Comparison of ENCODE assay signal across 27 cellular contexts in the genomic region with DNA sequence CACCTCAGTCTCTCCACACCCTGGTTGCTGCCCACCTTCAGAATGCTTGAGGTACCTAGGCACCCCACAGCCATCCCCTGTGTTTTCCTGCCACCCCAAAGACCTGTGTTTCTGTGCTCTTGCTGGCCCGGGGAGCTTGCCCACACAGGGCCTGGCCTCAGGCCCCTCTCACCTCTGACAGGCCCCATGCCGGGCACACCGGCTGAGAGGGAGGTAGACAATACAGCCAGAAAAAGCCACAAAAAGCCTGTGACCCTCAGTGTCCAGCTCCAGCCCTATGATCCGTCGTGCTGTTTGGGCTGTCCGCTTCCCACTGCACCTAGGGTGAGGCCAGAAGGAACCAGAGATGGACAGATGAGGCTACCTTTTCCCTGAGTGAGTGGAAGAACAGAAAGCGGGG. TPM values are rescaled to one million over a fixed set of nuclear protein-coding genes. Genes with fewer than 3 reads are reported as not detected.
"Had no signal": no experiment of that assay in that cellular context is flagged by ENCODE, and none has a peak within 500 bp of the region (broad histone marks: within the 10 kb centered on the region; RNA-seq: fewer than 3 reads in every experiment).

No MANE protein-coding gene starts in this region.

- H3K4me3 ChIP-seq: dorsolateral prefrontal cortex, heart right ventricle, psoas muscle, right lobe of liver, spleen, testis, transverse colon had no signal

- H3K9me3 Mint-ChIP-seq: stimulated activated naive CD8-positive, alpha-beta T cell treated with anti-CD3 and anti-CD28 coated beads, Interleukin-15, amount 100 ng/mL, for 72 hours had no signal

- H3K27me3 ChIP-seq: dorsolateral prefrontal cortex, heart right ventricle, right lobe of liver, spleen, testis had no signal

- H3K4me3 Mint-ChIP-seq: stimulated activated naive B cell treated with anti-CD40 and anti-IgM and Interleukin-4, amounts not matched to agents 10 μg/mL and 1 μg/mL and 100 μg/mL, for 72 hours; stimulated activated naive CD8-positive, alpha-beta T cell treated with anti-CD3 and anti-CD28 coated beads, Interleukin-15, amount 100 ng/mL, for 72 hours had no signal

- H3K27me3 Mint-ChIP-seq: stimulated activated naive B cell treated with anti-CD40 and anti-IgM and Interleukin-4, amounts not matched to agents 10 μg/mL and 1 μg/mL and 100 μg/mL, for 72 hours; stimulated activated naive CD8-positive, alpha-beta T cell treated with anti-CD3 and anti-CD28 coated beads, Interleukin-15, amount 100 ng/mL, for 72 hours had no signal

- H3K36me3 ChIP-seq: right lobe of liver, spleen, transverse colon had no signal

- H3K9ac ChIP-seq: parathyroid adenoma had no signal

- H3K27ac ChIP-seq: dorsolateral prefrontal cortex, parathyroid adenoma, psoas muscle, right lobe of liver, spleen, testis, transverse colon had no signal

- H3K36me3 Mint-ChIP-seq: stimulated activated naive B cell treated with anti-CD40 and anti-IgM and Interleukin-4, amounts not matched to agents 10 μg/mL and 1 μg/mL and 100 μg/mL, for 72 hours had no signal

- DNase-seq: cortex of kidney; dorsolateral prefrontal cortex; effector CD8-positive, alpha-beta T cell; heart right ventricle; hypothalamus; kidney glomerular epithelial cell; naive thymus-derived CD4-positive, alpha-beta T cell; occipital lobe; psoas muscle; retina; right lobe of liver; spleen; stimulated activated CD4-positive, alpha-beta T cell treated with anti-CD3 and anti-CD28 coated beads, Interleukin-15, amount 100 ng/mL, for 24 hours; stimulated activated CD4-positive, alpha-beta T cell treated with anti-CD3 and anti-CD28 coated beads, Interleukin-1b, Interleukin-23, amount 100 ng/mL, for 48 hours; stimulated activated CD4-positive, alpha-beta T cell treated with anti-CD3 and anti-CD28 coated beads, Interleukin-4, amount 100 ng/mL, for 24 hours; stimulated activated naive B cell treated with anti-CD40 and anti-IgM and Interleukin-4, amounts not matched to agents 10 μg/mL and 1 μg/mL and 100 μg/mL, for 72 hours; stimulated activated naive CD8-positive, alpha-beta T cell treated with anti-CD3 and anti-CD28 coated beads, Interleukin-15, amount 100 ng/mL, for 72 hours; testis; transverse colon had no signal

- H3K4me1 ChIP-seq: parathyroid adenoma, right lobe of liver had no signal

- H3K9me3 ChIP-seq: heart right ventricle, psoas muscle, right lobe of liver, spleen, testis, transverse colon had no signal

- ATAC-seq: esophagus mucosa; heart right ventricle; naive thymus-derived CD4-positive, alpha-beta T cell; stimulated activated naive B cell treated with anti-CD40 and anti-IgM and Interleukin-4, amounts not matched to agents 10 μg/mL and 1 μg/mL and 100 μg/mL, for 72 hours; stimulated activated naive CD8-positive, alpha-beta T cell treated with anti-CD3 and anti-CD28 coated beads, Interleukin-15, amount 100 ng/mL, for 72 hours had no signal

- H3K27ac Mint-ChIP-seq: stimulated activated naive B cell treated with anti-CD40 and anti-IgM and Interleukin-4, amounts not matched to agents 10 μg/mL and 1 μg/mL and 100 μg/mL, for 72 hours; stimulated activated naive CD8-positive, alpha-beta T cell treated with anti-CD3 and anti-CD28 coated beads, Interleukin-15, amount 100 ng/mL, for 72 hours had no signal

RNA-seq across cellular contexts. Expression of a gene that starts 21.5 kb away (rescaled TPM):
- total RNA-seq: esophagus mucosa, fibroblast of lung had no signal

RNA-seq across cellular contexts. Expression of a gene that starts 40.8 kb away (rescaled TPM):
- total RNA-seq: esophagus mucosa, fibroblast of lung, frontal cortex, liver, lung microvascular endothelial cell, mononuclear cell, occipital lobe, right lobe of liver, subcutaneous adipose tissue, testis, transverse colon had no signal
